Comparison of ENCODE assay signal across 21 cellular contexts in the genomic region with DNA sequence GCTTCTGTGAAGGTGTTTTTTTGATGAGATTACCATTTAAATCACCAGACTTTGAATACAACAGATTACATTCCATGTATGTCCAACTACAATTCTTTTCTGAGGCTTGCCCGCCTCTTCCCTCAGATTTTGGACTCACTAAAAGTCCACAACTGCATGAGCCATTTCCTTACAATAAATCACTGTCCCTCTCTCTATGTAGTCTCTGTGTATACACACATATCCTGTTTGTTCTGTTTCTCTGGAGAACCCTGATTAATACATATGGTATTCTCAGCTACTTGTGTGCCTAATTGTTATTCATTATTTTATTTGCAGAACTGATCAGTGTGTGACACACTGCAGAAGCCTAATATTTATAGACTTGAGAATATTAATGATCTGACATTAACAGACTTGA. TPM values are rescaled to one million over a fixed set of nuclear protein-coding genes. Genes with fewer than 3 reads are reported as not detected.
DNase-seq lines count a peak whose midpoint lies in the region; ATAC-seq and TF ChIP-seq lines count a peak whose summit lies in the region.
"Had no signal": no experiment of that assay in that cellular context is flagged by ENCODE, and none has a peak within 500 bp of the region (broad histone marks: within the 10 kb centered on the region; RNA-seq: fewer than 3 reads in every experiment).

No MANE protein-coding gene starts in this region.

- no peak overlapping the region for H3K4me3 ChIP-seq in astrocyte of the spinal cord (ENCODE audit: low read depth, low read length)
- H3K4me3 ChIP-seq: body of pancreas, heart right ventricle, lung had no signal

- no peaks in the 10 kb centered on the region for H3K36me3 Mint-ChIP-seq in HFFc6 (ENCODE audit: low read depth)
- H3K36me3 Mint-ChIP-seq: activated naive CD4-positive, alpha-beta T cell treated with anti-CD3 and anti-CD28 coated beads, Interleukin-2, amount 50 U/mL, for 24 hours had no signal

- DNase-seq in AG08396 (ENCODE audit: low spot score) = peak; percentile 46
- peak; percentile 80 for DNase-seq in HFFc6
- DNase-seq in astrocyte of the spinal cord (ENCODE audit: low read depth, low spot score) = peak; percentile 30
- peak; percentile 14 for DNase-seq in hepatic stellate cell (ENCODE audit: low spot score)
- no peak for DNase-seq in NCI-H446 (lab: John Stamatoyannopoulos, UW)
- no peak for DNase-seq in T-helper 2 cell
- DNase-seq: activated CD4-positive, alpha-beta memory T cell treated with anti-CD3 and anti-CD28 coated beads, Interleukin-2, amount 10 ng/mL, durations not matched to agents 7 days and 5 days; activated T-cell treated with anti-CD3 and anti-CD28 coated beads, Interleukin-2, amount 50 U/mL, for 24 hours; AML-193; body of pancreas; COR-L47; cortex of kidney; erythroblast; heart right ventricle; NCI-H146; Right ventricle myocardium superior; T-helper 1 cell had no signal

- H3K9me3 Mint-ChIP-seq in HFFc6 = no peaks in the 10 kb centered on the region

- ATAC-seq in HG02678 (IDR thresholded peaks at IDR 0.05; ENCODE audit: unreplicated experiment) = no peak
- ATAC-seq in HG02759 (IDR thresholded peaks at IDR 0.05; ENCODE audit: unreplicated experiment) = no peak
- ATAC-seq: body of pancreas, heart right ventricle had no signal

- peak overlapping the region; percentile 85 for H3K27ac Mint-ChIP-seq in HFFc6
- H3K27ac Mint-ChIP-seq: activated CD4-positive, alpha-beta memory T cell treated with anti-CD3 and anti-CD28 coated beads, Interleukin-2, amount 10 ng/mL, durations not matched to agents 7 days and 5 days; activated naive CD4-positive, alpha-beta T cell treated with anti-CD3 and anti-CD28 coated beads, Interleukin-2, amount 50 U/mL, for 24 hours; activated T-cell treated with anti-CD3 and anti-CD28 coated beads, Interleukin-2, amount 50 U/mL, for 24 hours had no signal

- H3K4me1 Mint-ChIP-seq in HFFc6 (ENCODE audit: low read depth) = peaks cover 41% of the 10 kb centered on the region

- TF ChIP-seq CTCF in HFFc6 (IDR thresholded peaks at IDR 0.05) (no peak), astrocyte of the spinal cord (IDR thresholded peaks at IDR 0.05; ENCODE audit: low read depth, low read length) (no peak)

- H3K4me3 Mint-ChIP-seq in HFFc6 = peak overlapping the region; percentile 55
- H3K4me3 Mint-ChIP-seq: activated CD4-positive, alpha-beta memory T cell treated with anti-CD3 and anti-CD28 coated beads, Interleukin-2, amount 10 ng/mL, durations not matched to agents 7 days and 5 days; activated naive CD4-positive, alpha-beta T cell treated with anti-CD3 and anti-CD28 coated beads, Interleukin-2, amount 50 U/mL, for 24 hours; activated T-cell treated with anti-CD3 and anti-CD28 coated beads, Interleukin-2, amount 50 U/mL, for 24 hours had no signal

- peaks cover 11% of the 10 kb centered on the region for H3K27me3 Mint-ChIP-seq in HFFc6 (ENCODE audit: insufficient read depth)

- in situ Hi-C loops in astrocyte of the spinal cord (cut with HindIII; ENCODE audit: low sequenced_read_pairs) = no loop called here

RNA-seq across cellular contexts. Expression of gene MIPOL1, which starts 2.4 kb away (rescaled TPM):
- 1 to 10 TPM; 6.5 to 7.7 (median 6.8) TPM for total RNA-seq in HFFc6 (2021; fragmentation: NEBNext Ultra II Directional; extraction: Animal tissue kit (Norgen Biotek cat#: 25700))

RNA-seq across cellular contexts. Expression of gene SLC25A21, which starts 22.9 kb away (rescaled TPM):
- 1 to 10 TPM in 1 of 6 experiments, under 1 TPM in 5; 0.33 to 1.1 (median 0.47) TPM for total RNA-seq in HFFc6 (2021; fragmentation: NEBNext Ultra II Directional; extraction: Animal tissue kit (Norgen Biotek cat#: 25700))
- total RNA-seq: activated CD4-positive, alpha-beta memory T cell treated with anti-CD3 and anti-CD28 coated beads, Interleukin-2, amount 10 ng/mL, durations not matched to agents 7 days and 5 days; body of pancreas had no signal

Comparison
In these comparisons a context has a peak if more than half of its experiments do, and no peak if none do; other contexts are left out.
1. DNase-seq: peak in AG08396 (single experiment), HFFc6 (single experiment), astrocyte of the spinal cord (single experiment) and hepatic stellate cell (single experiment); none in NCI-H446 (0 of 2) and T-helper 2 cell (0 of 5).